Comparison of ENCODE assay signal across 1 cellular context in the genomic region with DNA sequence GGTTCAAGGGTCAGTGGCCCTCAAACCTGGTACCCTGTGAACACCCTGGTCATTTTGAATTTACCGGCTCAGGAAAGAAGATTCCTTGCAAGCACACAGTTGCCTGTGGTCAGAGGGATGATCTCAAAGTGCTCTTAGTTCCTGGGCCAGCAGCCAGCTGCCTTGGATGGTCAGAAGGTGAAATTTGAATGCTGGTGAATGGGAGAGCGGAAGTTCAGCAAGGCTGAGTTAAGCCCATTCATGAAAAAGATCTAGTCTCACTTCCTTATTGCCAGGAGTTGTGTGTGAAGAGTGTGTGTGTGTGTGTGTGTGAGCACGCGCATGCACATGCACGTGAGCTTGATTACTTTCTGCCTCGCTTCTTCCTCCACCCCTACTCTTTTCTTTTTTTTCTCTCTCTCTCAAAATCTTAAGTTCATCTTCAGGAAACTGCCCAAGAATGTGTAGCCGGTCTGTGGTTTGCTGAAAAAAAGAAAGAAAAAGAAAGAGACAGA.
TF ChIP-seq lines count a peak whose summit lies in the region.

No MANE protein-coding gene starts in this region.

TF ChIP-seq in H1, 55 proteins besides CTCF, POLR2A, EP300 and RAD21 (continued from another document):
- TF ChIP-seq KDM4A (IDR thresholded peaks at IDR 0.05; ENCODE audit: low read depth, low read length, severe bottlenecking): no peak
- TF ChIP-seq TAF1 (IDR thresholded peaks at IDR 0.05; ENCODE audit: low read depth, low read length): no peak
- TF ChIP-seq SP1 (IDR thresholded peaks at IDR 0.05; ENCODE audit: low read depth, low read length): no peak
- TF ChIP-seq CHD1 (IDR thresholded peaks at IDR 0.05; ENCODE audit: low read depth, low read length): no peak
- TF ChIP-seq, protein P1, sequence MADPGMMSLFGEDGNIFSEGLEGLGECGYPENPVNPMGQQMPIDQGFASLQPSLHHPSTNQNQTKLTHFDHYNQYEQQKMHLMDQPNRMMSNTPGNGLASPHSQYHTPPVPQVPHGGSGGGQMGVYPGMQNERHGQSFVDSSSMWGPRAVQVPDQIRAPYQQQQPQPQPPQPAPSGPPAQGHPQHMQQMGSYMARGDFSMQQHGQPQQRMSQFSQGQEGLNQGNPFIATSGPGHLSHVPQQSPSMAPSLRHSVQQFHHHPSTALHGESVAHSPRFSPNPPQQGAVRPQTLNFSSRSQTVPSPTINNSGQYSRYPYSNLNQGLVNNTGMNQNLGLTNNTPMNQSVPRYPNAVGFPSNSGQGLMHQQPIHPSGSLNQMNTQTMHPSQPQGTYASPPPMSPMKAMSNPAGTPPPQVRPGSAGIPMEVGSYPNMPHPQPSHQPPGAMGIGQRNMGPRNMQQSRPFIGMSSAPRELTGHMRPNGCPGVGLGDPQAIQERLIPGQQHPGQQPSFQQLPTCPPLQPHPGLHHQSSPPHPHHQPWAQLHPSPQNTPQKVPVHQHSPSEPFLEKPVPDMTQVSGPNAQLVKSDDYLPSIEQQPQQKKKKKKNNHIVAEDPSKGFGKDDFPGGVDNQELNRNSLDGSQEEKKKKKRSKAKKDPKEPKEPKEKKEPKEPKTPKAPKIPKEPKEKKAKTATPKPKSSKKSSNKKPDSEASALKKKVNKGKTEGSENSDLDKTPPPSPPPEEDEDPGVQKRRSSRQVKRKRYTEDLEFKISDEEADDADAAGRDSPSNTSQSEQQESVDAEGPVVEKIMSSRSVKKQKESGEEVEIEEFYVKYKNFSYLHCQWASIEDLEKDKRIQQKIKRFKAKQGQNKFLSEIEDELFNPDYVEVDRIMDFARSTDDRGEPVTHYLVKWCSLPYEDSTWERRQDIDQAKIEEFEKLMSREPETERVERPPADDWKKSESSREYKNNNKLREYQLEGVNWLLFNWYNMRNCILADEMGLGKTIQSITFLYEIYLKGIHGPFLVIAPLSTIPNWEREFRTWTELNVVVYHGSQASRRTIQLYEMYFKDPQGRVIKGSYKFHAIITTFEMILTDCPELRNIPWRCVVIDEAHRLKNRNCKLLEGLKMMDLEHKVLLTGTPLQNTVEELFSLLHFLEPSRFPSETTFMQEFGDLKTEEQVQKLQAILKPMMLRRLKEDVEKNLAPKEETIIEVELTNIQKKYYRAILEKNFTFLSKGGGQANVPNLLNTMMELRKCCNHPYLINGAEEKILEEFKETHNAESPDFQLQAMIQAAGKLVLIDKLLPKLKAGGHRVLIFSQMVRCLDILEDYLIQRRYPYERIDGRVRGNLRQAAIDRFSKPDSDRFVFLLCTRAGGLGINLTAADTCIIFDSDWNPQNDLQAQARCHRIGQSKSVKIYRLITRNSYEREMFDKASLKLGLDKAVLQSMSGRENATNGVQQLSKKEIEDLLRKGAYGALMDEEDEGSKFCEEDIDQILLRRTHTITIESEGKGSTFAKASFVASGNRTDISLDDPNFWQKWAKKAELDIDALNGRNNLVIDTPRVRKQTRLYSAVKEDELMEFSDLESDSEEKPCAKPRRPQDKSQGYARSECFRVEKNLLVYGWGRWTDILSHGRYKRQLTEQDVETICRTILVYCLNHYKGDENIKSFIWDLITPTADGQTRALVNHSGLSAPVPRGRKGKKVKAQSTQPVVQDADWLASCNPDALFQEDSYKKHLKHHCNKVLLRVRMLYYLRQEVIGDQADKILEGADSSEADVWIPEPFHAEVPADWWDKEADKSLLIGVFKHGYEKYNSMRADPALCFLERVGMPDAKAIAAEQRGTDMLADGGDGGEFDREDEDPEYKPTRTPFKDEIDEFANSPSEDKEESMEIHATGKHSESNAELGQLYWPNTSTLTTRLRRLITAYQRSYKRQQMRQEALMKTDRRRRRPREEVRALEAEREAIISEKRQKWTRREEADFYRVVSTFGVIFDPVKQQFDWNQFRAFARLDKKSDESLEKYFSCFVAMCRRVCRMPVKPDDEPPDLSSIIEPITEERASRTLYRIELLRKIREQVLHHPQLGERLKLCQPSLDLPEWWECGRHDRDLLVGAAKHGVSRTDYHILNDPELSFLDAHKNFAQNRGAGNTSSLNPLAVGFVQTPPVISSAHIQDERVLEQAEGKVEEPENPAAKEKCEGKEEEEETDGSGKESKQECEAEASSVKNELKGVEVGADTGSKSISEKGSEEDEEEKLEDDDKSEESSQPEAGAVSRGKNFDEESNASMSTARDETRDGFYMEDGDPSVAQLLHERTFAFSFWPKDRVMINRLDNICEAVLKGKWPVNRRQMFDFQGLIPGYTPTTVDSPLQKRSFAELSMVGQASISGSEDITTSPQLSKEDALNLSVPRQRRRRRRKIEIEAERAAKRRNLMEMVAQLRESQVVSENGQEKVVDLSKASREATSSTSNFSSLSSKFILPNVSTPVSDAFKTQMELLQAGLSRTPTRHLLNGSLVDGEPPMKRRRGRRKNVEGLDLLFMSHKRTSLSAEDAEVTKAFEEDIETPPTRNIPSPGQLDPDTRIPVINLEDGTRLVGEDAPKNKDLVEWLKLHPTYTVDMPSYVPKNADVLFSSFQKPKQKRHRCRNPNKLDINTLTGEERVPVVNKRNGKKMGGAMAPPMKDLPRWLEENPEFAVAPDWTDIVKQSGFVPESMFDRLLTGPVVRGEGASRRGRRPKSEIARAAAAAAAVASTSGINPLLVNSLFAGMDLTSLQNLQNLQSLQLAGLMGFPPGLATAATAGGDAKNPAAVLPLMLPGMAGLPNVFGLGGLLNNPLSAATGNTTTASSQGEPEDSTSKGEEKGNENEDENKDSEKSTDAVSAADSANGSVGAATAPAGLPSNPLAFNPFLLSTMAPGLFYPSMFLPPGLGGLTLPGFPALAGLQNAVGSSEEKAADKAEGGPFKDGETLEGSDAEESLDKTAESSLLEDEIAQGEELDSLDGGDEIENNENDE (IDR thresholded peaks at IDR 0.05; ENCODE audit: insufficient replicate concordance, low read length): no peak
- no peak for TF ChIP-seq SP4 (IDR thresholded peaks at IDR 0.05; ENCODE audit: low read length)
- TF ChIP-seq CEBPB (IDR thresholded peaks at IDR 0.05; ENCODE audit: low read depth, low read length): no peak
- TF ChIP-seq TAF7 (optimal IDR thresholded peaks at IDR 0.05; ENCODE audit: borderline replicate concordance, low read depth, low read length): no peak
- no peak for TF ChIP-seq TEAD4 (IDR thresholded peaks at IDR 0.05; ENCODE audit: low read depth, low read length)
- TF ChIP-seq CBX8 (IDR thresholded peaks at IDR 0.05; ENCODE audit: borderline replicate concordance, low read depth, low read length): no peak
- TF ChIP-seq BRCA1 (IDR thresholded peaks at IDR 0.05; ENCODE audit: low read depth, low read length): no peak
- no peak for TF ChIP-seq YY1 (IDR thresholded peaks at IDR 0.05; ENCODE audit: low read depth, low read length)
